ENCODE assay signal across 8 cellular contexts in the genomic region with DNA sequence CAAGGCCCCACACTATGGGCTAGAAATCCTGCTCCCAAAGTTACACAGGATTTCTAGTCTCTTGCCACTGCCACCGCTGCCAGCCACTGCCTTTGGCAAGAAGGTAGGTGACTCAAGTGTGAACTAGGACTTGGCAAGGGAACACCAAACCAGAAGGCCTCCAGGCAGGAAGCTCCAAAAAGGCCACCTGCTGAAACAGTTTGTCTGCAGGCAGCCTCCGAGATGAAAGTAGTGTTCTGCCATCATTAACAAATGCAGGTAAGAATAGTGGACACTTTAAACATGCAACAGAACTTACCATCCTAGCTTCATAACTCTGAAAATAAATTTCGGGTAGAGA. TPM values are rescaled to one million over a fixed set of nuclear protein-coding genes. Genes with fewer than 3 reads are reported as not detected.
DNase-seq lines count a peak whose midpoint lies in the region; TF ChIP-seq lines count a peak whose summit lies in the region.

No MANE protein-coding gene starts in this region.

- no peak overlapping the region for H3K4ac ChIP-seq in neuronal stem cell (ENCODE audit: low read length)

- no peak overlapping the region for H3K14ac ChIP-seq in neuronal stem cell (ENCODE audit: low read length)

- H2BK120ac ChIP-seq in neuronal stem cell (ENCODE audit: low read depth, low read length) = no peak overlapping the region

- H3K27me3 Mint-ChIP-seq in nephron progenitor cell (ENCODE audit: low read depth, poor library complexity) = peaks cover 36% of the 10 kb centered on the region

- peaks cover 0 to 48% (median 14%) of the 10 kb centered on the region in 3 experiments for H3K27me3 ChIP-seq in neuronal stem cell (ENCODE audit: control insufficient read depth in 3 of 3, insufficient read depth in 3 of 3, low read depth in 1 of 3, low read length in 3 of 3)

- H3K36me3 Mint-ChIP-seq in nephron progenitor cell (ENCODE audit: low read depth) = no peaks in the 10 kb centered on the region

- no peak overlapping the region for H3K27ac Mint-ChIP-seq in nephron progenitor cell

- no peak overlapping the region for H2BK5ac ChIP-seq in neuronal stem cell (ENCODE audit: low read length)

- H4K91ac ChIP-seq in neuronal stem cell (ENCODE audit: low read depth, low read length, poor library complexity) = no peak overlapping the region

- WGBS in neuronal stem cell (ENCODE audit: extremely low coverage in 2 of 2, insufficient read length in 2 of 2, insufficient replicate concordance in 1 of 2), 2 donors = no CpG with 5 or more reads among the region's 3 CpGs

- peak; percentile 58 for DNase-seq in Daoy (ENCODE audit: low read depth)
- peak; percentile 76 for DNase-seq in NCI-H460 (ENCODE audit: extremely low read depth, low read depth)
- DNase-seq in cerebellum (ENCODE audit: low spot score) = peak; percentile 81
- peak; percentile 76 for DNase-seq in pons (ENCODE audit: low spot score)
- DNase-seq in NK-92 (lab: John Stamatoyannopoulos, UW; ENCODE audit: unreplicated experiment) = no peak
- DNase-seq in nephron progenitor cell = no peak
- DNase-seq in SW 1271 (lab: John Stamatoyannopoulos, UW) = no peak
- no peak for DNase-seq in neuronal stem cell (ENCODE audit: low spot score)

- H3K4me3 Mint-ChIP-seq in nephron progenitor cell = no peak overlapping the region

- no peak overlapping the region for H2BK12ac ChIP-seq in neuronal stem cell (ENCODE audit: low read length)

- no peak overlapping the region for H4K8ac ChIP-seq in neuronal stem cell (ENCODE audit: low read depth, low read length)

- H3K4me2 ChIP-seq in neuronal stem cell (ENCODE audit: insufficient read depth, low read length, poor library complexity, severe bottlenecking) = no peak overlapping the region

- H3K4me3 ChIP-seq in neuronal stem cell (ENCODE audit: low read length in 2 of 2) = no peak overlapping the region

- peaks cover 0 to 5% of the 10 kb centered on the region in 2 donors for H3K4me1 ChIP-seq in neuronal stem cell (ENCODE audit: control insufficient read depth in 2 of 2, insufficient read depth in 1 of 2, low read depth in 1 of 2, low read length in 2 of 2)

- H3K4me1 Mint-ChIP-seq in nephron progenitor cell = peaks cover 14% of the 10 kb centered on the region

- no peak overlapping the region for H2AK5ac ChIP-seq in neuronal stem cell (ENCODE audit: low read depth, low read length)

- no peak overlapping the region for H3K9ac ChIP-seq in neuronal stem cell (ENCODE audit: low read depth, low read length, poor library complexity)

- H2AFZ ChIP-seq in neuronal stem cell (ENCODE audit: low read length) = no peak overlapping the region

- no peaks in the 10 kb centered on the region for H3K36me3 ChIP-seq in neuronal stem cell (replicated peaks in 1 of 2; ENCODE audit: control insufficient read depth in 2 of 2, insufficient read depth in 2 of 2, low read length in 2 of 2)

- no peak for TF ChIP-seq CTCF in nephron progenitor cell (IDR thresholded peaks at IDR 0.05)

- no peaks in the 10 kb centered on the region for H3K79me1 ChIP-seq in neuronal stem cell (ENCODE audit: low read depth, low read length)

- H3K9me3 Mint-ChIP-seq in nephron progenitor cell = no peaks in the 10 kb centered on the region

- H2BK15ac ChIP-seq in neuronal stem cell (ENCODE audit: low read length) = no peak overlapping the region

- H3K9me3 ChIP-seq in neuronal stem cell (replicated peaks in 1 of 2; ENCODE audit: control insufficient read depth in 2 of 2, insufficient read depth in 1 of 2, low read depth in 1 of 2, low read length in 2 of 2) = no peaks in the 10 kb centered on the region

- H3K18ac ChIP-seq in neuronal stem cell (ENCODE audit: low read length) = no peak overlapping the region

- H3K23ac ChIP-seq in neuronal stem cell (ENCODE audit: low read depth, low read length, poor library complexity) = no peak overlapping the region

- H3K27ac ChIP-seq in neuronal stem cell (replicated peaks; ENCODE audit: low read length) = no peak overlapping the region

RNA-seq across cellular contexts. Expression of gene ANKRD44, which starts 3.9 kb away (rescaled TPM):
- total RNA-seq in Daoy (2014; rRNA removed; shearing (Covaris generic)) = 5.8 and 7.4 TPM in 2 replicates
- total RNA-seq in NCI-H460 (2014; rRNA removed; shearing (Covaris generic)) = 18.4 and 20.8 TPM in 2 replicates
- polyA plus RNA-seq in NCI-H460 (2014; cell fraction: nucleus; rRNA removed) = 31.0 and 40.6 TPM in 2 replicates
- total RNA-seq in cerebellum = 84.9 TPM
- polyA plus RNA-seq in neuronal stem cell (2013, experiment 1 of 2) = 0.88 TPM
- polyA plus RNA-seq in neuronal stem cell (2013, experiment 2 of 2) = 0.97 TPM

Comparison
In these comparisons a context has a peak if more than half of its experiments do, and no peak if none do; other contexts are left out.
1. DNase-seq: peak in Daoy (single experiment), NCI-H460 (single experiment), cerebellum (single experiment) and pons (single experiment); none in NK-92 (single experiment), nephron progenitor cell (single experiment), SW 1271 (0 of 2) and neuronal stem cell (single experiment).